In genomic region chr15:60853077-60853476, GRCh38 we compare ENCODE assay signal across 26 cellular contexts.
DNase-seq lines count a peak whose midpoint lies in the region; ATAC-seq and TF ChIP-seq lines count a peak whose summit lies in the region.
"Had no signal": no experiment of that assay in that cellular context is flagged by ENCODE, and none has a peak within 500 bp of the region (broad histone marks: within the 10 kb centered on the region; RNA-seq: fewer than 3 reads in every experiment).

No MANE protein-coding gene starts in this region.

- H3K36me3 Mint-ChIP-seq in activated CD4-positive, alpha-beta memory T cell treated with anti-CD3 and anti-CD28 coated beads for 36 hours, result no peaks in the 10 kb centered on the region
- H3K36me3 Mint-ChIP-seq in activated CD4-positive, alpha-beta memory T cell treated with anti-CD3 and anti-CD28 coated beads, Interleukin-2, amount 10 ng/mL, durations not matched to agents 7 days and 5 days (ENCODE audit: low read depth), result no peaks in the 10 kb centered on the region
- H3K36me3 Mint-ChIP-seq in CD4-positive, CD25-positive, alpha-beta regulatory T cell, result no peaks in the 10 kb centered on the region
- H3K36me3 Mint-ChIP-seq in activated T-helper 17 cell treated with anti-CD3 and anti-CD28 coated beads, Interleukin-2, amount 50 U/mL, for 72 hours (ENCODE audit: low read depth), result no peaks in the 10 kb centered on the region
- H3K36me3 Mint-ChIP-seq in stimulated activated effector memory CD8-positive, alpha-beta T cell treated with anti-CD3 and anti-CD28 coated beads, Interleukin-12 subunit alpha, Interleukin-12 subunit beta, amount 100 ng/mL, for 72 hours, result peaks cover under 1% of the 10 kb centered on the region
- H3K36me3 Mint-ChIP-seq: IgD-negative memory B cell had no signal

- intact Hi-C loops in activated CD4-positive, alpha-beta memory T cell treated with anti-CD3 and anti-CD28 coated beads for 36 hours (cut with micrococcal nuclease), result no loop called here
- intact Hi-C loops in ovary (cut with DNase I), result no loop called here

- H3K4me3 Mint-ChIP-seq in activated CD4-positive, alpha-beta memory T cell treated with anti-CD3 and anti-CD28 coated beads for 36 hours, result no peak overlapping the region
- H3K4me3 Mint-ChIP-seq in activated CD4-positive, alpha-beta memory T cell treated with anti-CD3 and anti-CD28 coated beads, Interleukin-2, amount 10 ng/mL, durations not matched to agents 7 days and 5 days, result no peak overlapping the region
- peak overlapping the region in 1 of 4 donors; percentile 57 for H3K4me3 Mint-ChIP-seq in CD4-positive, CD25-positive, alpha-beta regulatory T cell
- H3K4me3 Mint-ChIP-seq in activated T-helper 17 cell treated with anti-CD3 and anti-CD28 coated beads, Interleukin-2, amount 50 U/mL, for 72 hours, result peak overlapping the region; percentile 41
- H3K4me3 Mint-ChIP-seq in stimulated activated effector memory CD8-positive, alpha-beta T cell treated with anti-CD3 and anti-CD28 coated beads, Interleukin-12 subunit alpha, Interleukin-12 subunit beta, amount 100 ng/mL, for 72 hours, result peak overlapping the region; percentile 5
- H3K4me3 Mint-ChIP-seq: CD4-positive, alpha-beta T cell; IgD-negative memory B cell had no signal

- no peak for ATAC-seq in CD4-positive, CD25-positive, alpha-beta regulatory T cell (ENCODE audit: low read depth in 2 of 2)
- no peak for ATAC-seq in activated T-helper 17 cell treated with anti-CD3 and anti-CD28 coated beads, Interleukin-2, amount 50 U/mL, for 72 hours (replicated peaks)
- peak; percentile 51 for ATAC-seq in stimulated activated effector memory CD8-positive, alpha-beta T cell treated with anti-CD3 and anti-CD28 coated beads, Interleukin-12 subunit alpha, Interleukin-12 subunit beta, amount 100 ng/mL, for 72 hours
- ATAC-seq: Right ventricle myocardium inferior had no signal

- peaks cover 42% of the 10 kb centered on the region for H3K4me1 Mint-ChIP-seq in activated CD4-positive, alpha-beta memory T cell treated with anti-CD3 and anti-CD28 coated beads for 36 hours (ENCODE audit: low read depth)
- H3K4me1 Mint-ChIP-seq in activated CD4-positive, alpha-beta memory T cell treated with anti-CD3 and anti-CD28 coated beads, Interleukin-2, amount 10 ng/mL, durations not matched to agents 7 days and 5 days, result peaks cover 3% of the 10 kb centered on the region
- H3K4me1 Mint-ChIP-seq in CD4-positive, CD25-positive, alpha-beta regulatory T cell, result peaks cover 12 to 74% (median 25%) of the 10 kb centered on the region in 4 donors
- H3K4me1 Mint-ChIP-seq in activated T-helper 17 cell treated with anti-CD3 and anti-CD28 coated beads, Interleukin-2, amount 50 U/mL, for 72 hours, result peaks cover 55% of the 10 kb centered on the region
- peaks cover 49% of the 10 kb centered on the region for H3K4me1 Mint-ChIP-seq in stimulated activated effector memory CD8-positive, alpha-beta T cell treated with anti-CD3 and anti-CD28 coated beads, Interleukin-12 subunit alpha, Interleukin-12 subunit beta, amount 100 ng/mL, for 72 hours
- H3K4me1 Mint-ChIP-seq: IgD-negative memory B cell had no signal

- TF ChIP-seq EP300 in ovary (IDR thresholded peaks at IDR 0.05), result no peak

- no peaks in the 10 kb centered on the region for H3K9me3 ChIP-seq in CD4-positive, CD25-positive, alpha-beta regulatory T cell (ENCODE audit: control insufficient read depth in 2 of 2, low read length in 2 of 2)
- H3K9me3 ChIP-seq in ovary, result no peaks in the 10 kb centered on the region
- H3K9me3 ChIP-seq: BLaER1, SJCRH30 had no signal

- no peak for TF ChIP-seq POLR2A in ovary (IDR thresholded peaks at IDR 0.05)

- CTCF ChIA-PET in activated CD4-positive, alpha-beta memory T cell treated with anti-CD3 and anti-CD28 coated beads for 36 hours (lab: Charles Lee), result interaction anchor here (2.2 kb wide), 1 partner anchor 64 kb away, joined by 6 read pairs; no protein-coding TSS in a partner anchor
- CTCF ChIA-PET in activated CD4-positive, alpha-beta memory T cell treated with anti-CD3 and anti-CD28 coated beads, Interleukin-2, amount 10 ng/mL, durations not matched to agents 7 days and 5 days (lab: Charles Lee), result no interaction called here
- CTCF ChIA-PET in HEK293T (lab: Yijun Ruan, JAX), result no interaction called here

- 89 to 93% (median 92%) methylated on average over 8 of the region's 8 CpGs for WGBS in ovary, 3 donors

- H3K9me3 Mint-ChIP-seq in activated CD4-positive, alpha-beta memory T cell treated with anti-CD3 and anti-CD28 coated beads for 36 hours, result no peaks in the 10 kb centered on the region
- H3K9me3 Mint-ChIP-seq in activated CD4-positive, alpha-beta memory T cell treated with anti-CD3 and anti-CD28 coated beads, Interleukin-2, amount 10 ng/mL, durations not matched to agents 7 days and 5 days, result no peaks in the 10 kb centered on the region
- peaks cover 0 to 2% (median 0%) of the 10 kb centered on the region in 7 donors for H3K9me3 Mint-ChIP-seq in CD4-positive, CD25-positive, alpha-beta regulatory T cell
- no peaks in the 10 kb centered on the region for H3K9me3 Mint-ChIP-seq in activated T-helper 17 cell treated with anti-CD3 and anti-CD28 coated beads, Interleukin-2, amount 50 U/mL, for 72 hours
- H3K9me3 Mint-ChIP-seq in stimulated activated effector memory CD8-positive, alpha-beta T cell treated with anti-CD3 and anti-CD28 coated beads, Interleukin-12 subunit alpha, Interleukin-12 subunit beta, amount 100 ng/mL, for 72 hours, result no peaks in the 10 kb centered on the region
- H3K9me3 Mint-ChIP-seq: CD4-positive, alpha-beta T cell; IgD-negative memory B cell had no signal

- peaks cover 2% of the 10 kb centered on the region for H3K27me3 Mint-ChIP-seq in activated CD4-positive, alpha-beta memory T cell treated with anti-CD3 and anti-CD28 coated beads for 36 hours
- peaks cover 41% of the 10 kb centered on the region for H3K27me3 Mint-ChIP-seq in activated CD4-positive, alpha-beta memory T cell treated with anti-CD3 and anti-CD28 coated beads, Interleukin-2, amount 10 ng/mL, durations not matched to agents 7 days and 5 days
- peaks cover 7% of the 10 kb centered on the region for H3K27me3 Mint-ChIP-seq in CD4-positive, CD25-positive, alpha-beta regulatory T cell
- no peaks in the 10 kb centered on the region for H3K27me3 Mint-ChIP-seq in activated T-helper 17 cell treated with anti-CD3 and anti-CD28 coated beads, Interleukin-2, amount 50 U/mL, for 72 hours
- H3K27me3 Mint-ChIP-seq: CD4-positive, alpha-beta T cell; IgD-negative memory B cell had no signal

- TF ChIP-seq CTCF in ovary (IDR thresholded peaks at IDR 0.05), result no peak

- H3K27me3 ChIP-seq in CD4-positive, CD25-positive, alpha-beta regulatory T cell (ENCODE audit: control insufficient read depth, insufficient read depth, low read length), result no peaks in the 10 kb centered on the region
- H3K27me3 ChIP-seq in ovary, result no peaks in the 10 kb centered on the region
- H3K27me3 ChIP-seq: BLaER1, SJCRH30 had no signal

- no peak overlapping the region for H3K27ac Mint-ChIP-seq in activated CD4-positive, alpha-beta memory T cell treated with anti-CD3 and anti-CD28 coated beads for 36 hours
- no peak overlapping the region for H3K27ac Mint-ChIP-seq in activated CD4-positive, alpha-beta memory T cell treated with anti-CD3 and anti-CD28 coated beads, Interleukin-2, amount 10 ng/mL, durations not matched to agents 7 days and 5 days
- H3K27ac Mint-ChIP-seq in CD4-positive, CD25-positive, alpha-beta regulatory T cell, result peak overlapping the region; percentile 45 to 65 (median 60)
- H3K27ac Mint-ChIP-seq in activated T-helper 17 cell treated with anti-CD3 and anti-CD28 coated beads, Interleukin-2, amount 50 U/mL, for 72 hours, result peak overlapping the region; percentile 9
- H3K27ac Mint-ChIP-seq in stimulated activated effector memory CD8-positive, alpha-beta T cell treated with anti-CD3 and anti-CD28 coated beads, Interleukin-12 subunit alpha, Interleukin-12 subunit beta, amount 100 ng/mL, for 72 hours, result no peak overlapping the region
- H3K27ac Mint-ChIP-seq: CD4-positive, alpha-beta T cell; IgD-negative memory B cell had no signal

- H3K4me3 ChIP-seq in CD4-positive, CD25-positive, alpha-beta regulatory T cell (ENCODE audit: low read depth, low read length), result peak overlapping the region; percentile 35
- H3K4me3 ChIP-seq in ovary, result no peak overlapping the region
- H3K4me3 ChIP-seq: BLaER1, PC-9, SJCRH30 had no signal

- DNase-seq in activated CD4-positive, alpha-beta memory T cell treated with anti-CD3 and anti-CD28 coated beads for 36 hours, result peak; percentile 35
- no peak for DNase-seq in activated CD4-positive, alpha-beta memory T cell treated with anti-CD3 and anti-CD28 coated beads, Interleukin-2, amount 10 ng/mL, durations not matched to agents 7 days and 5 days
- DNase-seq in CD4-positive, CD25-positive, alpha-beta regulatory T cell, result no peak
- DNase-seq in stimulated activated effector memory CD8-positive, alpha-beta T cell treated with anti-CD3 and anti-CD28 coated beads, Interleukin-12 subunit alpha, Interleukin-12 subunit beta, amount 100 ng/mL, for 72 hours (ENCODE audit: low spot score in 2 of 2), result no peak
- DNase-seq in ovary (no peak), HEK293T (ENCODE audit: extremely low spot score) (no peak), AML-193 (lab: John Stamatoyannopoulos, UW) (no peak)
- DNase-seq: CD4-positive, alpha-beta T cell; COR-L47; DMS53; GOT3; HCEC 1CT; MM.1S; NCI-H2029; NCI-H446; NCI-H524 treated with DMSO at 0.1 percent for 48 hours; NCI-H774; NK-92 treated with Interleukin-12 subunit alpha and Interleukin-12 subunit beta, amount 100 ng/mL, for 24 hours; PC-9; SJCRH30 had no signal

- no peak overlapping the region for H3K27ac ChIP-seq in CD4-positive, CD25-positive, alpha-beta regulatory T cell (ENCODE audit: insufficient read depth, low read length, poor library complexity, severe bottlenecking)
- H3K27ac ChIP-seq in ovary, result no peak overlapping the region
- H3K27ac ChIP-seq: BLaER1, HL-60, KMS-11, PC-9, SJCRH30 had no signal

- peaks cover 4% of the 10 kb centered on the region for H3K4me1 ChIP-seq in CD4-positive, CD25-positive, alpha-beta regulatory T cell (ENCODE audit: control insufficient read depth, insufficient read depth, low read length, poor library complexity, severe bottlenecking)
- H3K4me1 ChIP-seq in ovary (ENCODE audit: insufficient read depth), result no peaks in the 10 kb centered on the region

- POLR2A ChIA-PET in activated CD4-positive, alpha-beta memory T cell treated with anti-CD3 and anti-CD28 coated beads for 36 hours (lab: Charles Lee), result no interaction called here
- POLR2A ChIA-PET in activated CD4-positive, alpha-beta memory T cell treated with anti-CD3 and anti-CD28 coated beads, Interleukin-2, amount 10 ng/mL, durations not matched to agents 7 days and 5 days (lab: Charles Lee), result no interaction called here
- POLR2A ChIA-PET in HEK293T (lab: Yijun Ruan, JAX), result no interaction called here

- H3K36me3 ChIP-seq in CD4-positive, CD25-positive, alpha-beta regulatory T cell (ENCODE audit: control insufficient read depth, insufficient read depth, low read length), result no peaks in the 10 kb centered on the region
- H3K36me3 ChIP-seq in ovary, result no peaks in the 10 kb centered on the region
- H3K36me3 ChIP-seq: BLaER1, SJCRH30 had no signal

TF ChIP-seq in HEK293T, 16 proteins besides CTCF, POLR2A, EP300 and RAD21 (continues in another document):
- TF ChIP-seq SP1 (IDR thresholded peaks at IDR 0.05) (no peak), FOXK2 (IDR thresholded peaks at IDR 0.05) (no peak), FOXM1 (IDR thresholded peaks at IDR 0.05; ENCODE audit: borderline replicate concordance) (no peak)

Comparison
In these comparisons a context has a peak if more than half of its experiments do, and no peak if none do; other contexts are left out.
1. H3K27ac Mint-ChIP-seq: peak in CD4-positive, CD25-positive, alpha-beta regulatory T cell (3 of 3) and activated T-helper 17 cell treated with anti-CD3 and anti-CD28 coated beads, Interleukin-2, amount 50 U/mL, for 72 hours (single experiment); none in activated CD4-positive, alpha-beta memory T cell treated with anti-CD3 and anti-CD28 coated beads for 36 hours (single experiment), activated CD4-positive, alpha-beta memory T cell treated with anti-CD3 and anti-CD28 coated beads, Interleukin-2, amount 10 ng/mL, durations not matched to agents 7 days and 5 days (single experiment) and stimulated activated effector memory CD8-positive, alpha-beta T cell treated with anti-CD3 and anti-CD28 coated beads, Interleukin-12 subunit alpha, Interleukin-12 subunit beta, amount 100 ng/mL, for 72 hours (single experiment).
2. H3K4me3 Mint-ChIP-seq: peak in activated T-helper 17 cell treated with anti-CD3 and anti-CD28 coated beads, Interleukin-2, amount 50 U/mL, for 72 hours (single experiment) and stimulated activated effector memory CD8-positive, alpha-beta T cell treated with anti-CD3 and anti-CD28 coated beads, Interleukin-12 subunit alpha, Interleukin-12 subunit beta, amount 100 ng/mL, for 72 hours (single experiment); none in activated CD4-positive, alpha-beta memory T cell treated with anti-CD3 and anti-CD28 coated beads for 36 hours (single experiment) and activated CD4-positive, alpha-beta memory T cell treated with anti-CD3 and anti-CD28 coated beads, Interleukin-2, amount 10 ng/mL, durations not matched to agents 7 days and 5 days (single experiment).